In genomic region chr16:11165894-11166665, GRCh38 we compare ENCODE assay signal across 19 cellular contexts.
DNase-seq lines count a peak whose midpoint lies in the region; ATAC-seq, FAIRE-seq and TF ChIP-seq lines count a peak whose summit lies in the region.
"Had no signal": no experiment of that assay in that cellular context is flagged by ENCODE, and none has a peak within 500 bp of the region (broad histone marks: within the 10 kb centered on the region; RNA-seq: fewer than 3 reads in every experiment).

No MANE protein-coding gene starts in this region.

- no peak overlapping the region for H2BK12ac ChIP-seq in H1 (ENCODE audit: low read depth, low read length)

- H3K4me3 ChIP-seq in left ventricle myocardium inferior (no peak overlapping the region), H1 (ENCODE audit: extremely low read depth in 1 of 4, insufficient read depth in 2 of 4, low read depth in 3 of 4, low read length in 4 of 4) (no peak overlapping the region)
- H3K4me3 ChIP-seq: BLaER1 treated with 17β-estradiol and CSF1 and Interleukin-3, amounts not matched to agents 10 nM and 100 nM had no signal

- H4K5ac ChIP-seq in H1 (ENCODE audit: insufficient read length, low read depth, low read length): no peak overlapping the region

- no peak for TF ChIP-seq POLR2A in H1 (IDR thresholded peaks at IDR 0.05; ENCODE audit: control extremely low read depth in 1 of 2, low read depth in 2 of 2, low read length in 2 of 2)

- no peak for ATAC-seq in left ventricle myocardium superior
- peak; percentile 57 for ATAC-seq in activated T-helper 17 cell treated with anti-CD3 and anti-CD28 coated beads, Interleukin-2, amount 50 U/mL, for 72 hours (replicated peaks)
- peak; percentile 59 for ATAC-seq in stimulated activated effector memory CD8-positive, alpha-beta T cell treated with anti-CD3 and anti-CD28 coated beads, Interleukin-12 subunit alpha, Interleukin-12 subunit beta, amount 100 ng/mL, for 72 hours
- no peak for ATAC-seq in esophagus mucosa
- ATAC-seq in HG03460 (IDR thresholded peaks at IDR 0.05; ENCODE audit: unreplicated experiment): no peak

- WGBS in H1 (ENCODE audit: extremely low coverage in 1 of 2, insufficient coverage in 1 of 2, insufficient read length in 1 of 2, insufficient replicate concordance in 2 of 2, low coverage in 1 of 2, low lambda C conversion rate in 2 of 2, missing lambda C conversion rate in 1 of 2), 2 experiments: 94% methylated on average over 22 of the region's 22 CpGs; no CpG with 5 or more reads in 1 of the 2 experiments

- H3K23me2 ChIP-seq in H1 (ENCODE audit: low read depth, low read length): no peaks in the 10 kb centered on the region

- H3K4me3 Mint-ChIP-seq in activated T-helper 17 cell treated with anti-CD3 and anti-CD28 coated beads, Interleukin-2, amount 50 U/mL, for 72 hours: no peak overlapping the region
- no peak overlapping the region for H3K4me3 Mint-ChIP-seq in stimulated activated effector memory CD8-positive, alpha-beta T cell treated with anti-CD3 and anti-CD28 coated beads, Interleukin-12 subunit alpha, Interleukin-12 subunit beta, amount 100 ng/mL, for 72 hours
- H3K4me3 Mint-ChIP-seq: CD8-positive, alpha-beta memory T cell had no signal

- no peaks in the 10 kb centered on the region for H3K9me3 Mint-ChIP-seq in activated T-helper 17 cell treated with anti-CD3 and anti-CD28 coated beads, Interleukin-2, amount 50 U/mL, for 72 hours
- no peaks in the 10 kb centered on the region for H3K9me3 Mint-ChIP-seq in stimulated activated effector memory CD8-positive, alpha-beta T cell treated with anti-CD3 and anti-CD28 coated beads, Interleukin-12 subunit alpha, Interleukin-12 subunit beta, amount 100 ng/mL, for 72 hours
- H3K9me3 Mint-ChIP-seq: CD8-positive, alpha-beta memory T cell had no signal

- CTCF ChIA-PET in H1 (lab: Charles Lee; ENCODE audit: partially characterized antibody): interaction anchor here (0.6 to 1.4 kb wide), 7 partner anchors 17 to 495 kb away, joined by 3 to 7 read pairs (median 3); partner anchors contain the start of gene SOCS1

- H3K18ac ChIP-seq in H1 (ENCODE audit: extremely low read depth, low read length): no peak overlapping the region

- no peak overlapping the region for H3K27ac Mint-ChIP-seq in activated T-helper 17 cell treated with anti-CD3 and anti-CD28 coated beads, Interleukin-2, amount 50 U/mL, for 72 hours
- peak overlapping the region; percentile 86 for H3K27ac Mint-ChIP-seq in stimulated activated effector memory CD8-positive, alpha-beta T cell treated with anti-CD3 and anti-CD28 coated beads, Interleukin-12 subunit alpha, Interleukin-12 subunit beta, amount 100 ng/mL, for 72 hours

- H3K9me3 ChIP-seq in left ventricle myocardium inferior (replicated peaks): no peaks in the 10 kb centered on the region
- no peaks in the 10 kb centered on the region for H3K9me3 ChIP-seq in H1 (ENCODE audit: insufficient read depth in 2 of 2, low read depth in 1 of 2, low read length in 1 of 2)
- H3K9me3 ChIP-seq: BLaER1 treated with 17β-estradiol and CSF1 and Interleukin-3, amounts not matched to agents 10 nM and 100 nM had no signal

- H3K27ac ChIP-seq in left ventricle myocardium inferior (replicated peaks) (no peak overlapping the region), H1 (ENCODE audit: low read depth, low read length) (no peak overlapping the region)
- H3K27ac ChIP-seq: BLaER1 treated with 17β-estradiol and CSF1 and Interleukin-3, amounts not matched to agents 10 nM and 100 nM; KMS-11 had no signal

- H4K8ac ChIP-seq in H1 (ENCODE audit: extremely low read depth, insufficient read depth, low read length): peak overlapping the region; percentile 8; the same call in 1 of the 2 replicates

- no peak overlapping the region for H3K4ac ChIP-seq in H1 (replicated peaks; ENCODE audit: insufficient read length, low read depth, low read length)

- no peak overlapping the region for H3K4me2 ChIP-seq in H1 (ENCODE audit: insufficient read depth in 1 of 2, low read depth in 2 of 2, low read length in 2 of 2)
- H3K4me2 ChIP-seq: BLaER1 treated with 17β-estradiol and CSF1 and Interleukin-3, amounts not matched to agents 10 nM and 100 nM; KMS-11 had no signal

- no peak overlapping the region for H2AFZ ChIP-seq in H1 (ENCODE audit: low read length)

- no peak overlapping the region for H3K56ac ChIP-seq in H1 (replicated peaks; ENCODE audit: insufficient read length, low read depth, low read length)

- H3K27me3 Mint-ChIP-seq in activated T-helper 17 cell treated with anti-CD3 and anti-CD28 coated beads, Interleukin-2, amount 50 U/mL, for 72 hours: no peaks in the 10 kb centered on the region
- H3K27me3 Mint-ChIP-seq: CD8-positive, alpha-beta memory T cell had no signal

- no peaks in the 10 kb centered on the region for H3K79me2 ChIP-seq in H1 (ENCODE audit: control insufficient read depth in 1 of 2, insufficient read depth in 2 of 2, low read length in 2 of 2)

- no peaks in the 10 kb centered on the region; the same call in 1 of the 2 replicates for H3K79me1 ChIP-seq in H1 (ENCODE audit: low read depth, low read length)

- H3K27me3 ChIP-seq in left ventricle myocardium inferior (ENCODE audit: low read depth) (no peaks in the 10 kb centered on the region), H1 (replicated peaks in 1 of 4; ENCODE audit: control insufficient read depth in 3 of 4, extremely low read depth in 1 of 4, insufficient read depth in 3 of 4, low read length in 3 of 4) (no peaks in the 10 kb centered on the region)
- H3K27me3 ChIP-seq: BLaER1 treated with 17β-estradiol and CSF1 and Interleukin-3, amounts not matched to agents 10 nM and 100 nM had no signal

- TF ChIP-seq EP300 in H1 (IDR thresholded peaks at IDR 0.05; ENCODE audit: borderline replicate concordance in 1 of 2, low read depth in 2 of 2, low read length in 2 of 2): no peak

- no peak overlapping the region for H2BK5ac ChIP-seq in H1 (ENCODE audit: low read depth, low read length)

- DNase-seq in left ventricle myocardium superior: peak; percentile 12
- DNase-seq in left ventricle myocardium inferior: no peak
- DNase-seq in H1 (ENCODE audit: low read depth in 1 of 2, low spot score in 2 of 2): no peak
- no peak for DNase-seq in stimulated activated effector memory CD8-positive, alpha-beta T cell treated with anti-CD3 and anti-CD28 coated beads, Interleukin-12 subunit alpha, Interleukin-12 subunit beta, amount 100 ng/mL, for 72 hours (ENCODE audit: low spot score in 2 of 2)
- DNase-seq: CD8-positive, alpha-beta memory T cell; NCI-H1417 treated with DMSO at 0.1 percent for 48 hours; NCI-H187 treated with DMSO at 0.1 percent for 48 hours; NCI-H226; NCI-H524; NCI-H82; SHP77 had no signal

- H3K4me1 Mint-ChIP-seq in activated T-helper 17 cell treated with anti-CD3 and anti-CD28 coated beads, Interleukin-2, amount 50 U/mL, for 72 hours: peaks cover 2% of the 10 kb centered on the region
- H3K4me1 Mint-ChIP-seq in stimulated activated effector memory CD8-positive, alpha-beta T cell treated with anti-CD3 and anti-CD28 coated beads, Interleukin-12 subunit alpha, Interleukin-12 subunit beta, amount 100 ng/mL, for 72 hours: peaks cover 59% of the 10 kb centered on the region

- peaks cover 35% of the 10 kb centered on the region for H3K4me1 ChIP-seq in left ventricle myocardium inferior
- H3K4me1 ChIP-seq in H1 (replicated peaks in 1 of 4; ENCODE audit: control insufficient read depth in 3 of 4, insufficient read depth in 4 of 4, low read length in 3 of 4): no peaks in the 10 kb centered on the region; a peak in 1 of 7 replicates

- no peak overlapping the region for H3K14ac ChIP-seq in H1 (ENCODE audit: insufficient read length)

- H2BK120ac ChIP-seq in H1 (replicated peaks; ENCODE audit: low read depth, low read length): no peak overlapping the region

- no peak for FAIRE-seq in H1 (lab: Jason Lieb, UNC)
- FAIRE-seq: GM12891, GM18507, H54 had no signal

- TF ChIP-seq CTCF in left ventricle myocardium inferior (IDR thresholded peaks at IDR 0.05; ENCODE audit: borderline replicate concordance) (no peak), H1 (IDR thresholded peaks at IDR 0.05; ENCODE audit: control extremely low read depth in 1 of 3, insufficient read depth in 1 of 3, low read depth in 1 of 3, low read length in 3 of 3) (no peak)

- no peak overlapping the region for H3K23ac ChIP-seq in H1 (ENCODE audit: insufficient read length)

- no peak overlapping the region for H3K9ac ChIP-seq in H1 (replicated peaks in 1 of 4; ENCODE audit: extremely low read depth in 1 of 4, low read depth in 3 of 4, low read length in 3 of 4)
- H3K9ac ChIP-seq: BLaER1 treated with 17β-estradiol and CSF1 and Interleukin-3, amounts not matched to agents 10 nM and 100 nM; KMS-11 had no signal

- H3K36me3 Mint-ChIP-seq in activated T-helper 17 cell treated with anti-CD3 and anti-CD28 coated beads, Interleukin-2, amount 50 U/mL, for 72 hours (ENCODE audit: low read depth): peaks cover 19% of the 10 kb centered on the region
- peaks cover 22% of the 10 kb centered on the region for H3K36me3 Mint-ChIP-seq in stimulated activated effector memory CD8-positive, alpha-beta T cell treated with anti-CD3 and anti-CD28 coated beads, Interleukin-12 subunit alpha, Interleukin-12 subunit beta, amount 100 ng/mL, for 72 hours

- intact Hi-C loops in left ventricle myocardium superior (cut with micrococcal nuclease): no loop called here
- intact Hi-C loops in left ventricle myocardium inferior (cut with micrococcal nuclease): no loop called here

- no peak overlapping the region for H4K91ac ChIP-seq in H1 (replicated peaks; ENCODE audit: insufficient read length, low read length)

- no peaks in the 10 kb centered on the region for H4K20me1 ChIP-seq in H1 (replicated peaks in 1 of 2; ENCODE audit: control insufficient read depth in 1 of 2, insufficient read depth in 2 of 2, low read length in 2 of 2)

- no peak overlapping the region for H2BK20ac ChIP-seq in H1 (ENCODE audit: low read length)

- no peak overlapping the region for H2AK5ac ChIP-seq in H1 (ENCODE audit: low read depth, low read length)

- TF ChIP-seq RAD21 in H1 (IDR thresholded peaks at IDR 0.05 in 1 of 2, conservative IDR thresholded peaks at IDR 0.05 in 1 of 2; ENCODE audit: low read depth in 2 of 2, low read length in 2 of 2): no peak

- POLR2A ChIA-PET in H1 (lab: Charles Lee; ENCODE audit: partially characterized antibody): interaction anchor here (0.7 kb wide), 2 partner anchors 33 to 125 kb away, joined by 4 to 5 read pairs; no protein-coding TSS in a partner anchor

- H2BK15ac ChIP-seq in H1 (ENCODE audit: low read length): no peak overlapping the region

- H3K36me3 ChIP-seq in left ventricle myocardium inferior: peaks cover 27% of the 10 kb centered on the region
- H3K36me3 ChIP-seq in H1 (ENCODE audit: control insufficient read depth in 2 of 4, insufficient read depth in 4 of 4, low read length in 3 of 4): no peaks in the 10 kb centered on the region

TF ChIP-seq in H1, 55 proteins besides CTCF, POLR2A, EP300 and RAD21 (continues in another document):
- TF ChIP-seq FOSL1 (IDR thresholded peaks at IDR 0.05; ENCODE audit: insufficient read depth, low read depth, low read length) (no peak), TAF1 (IDR thresholded peaks at IDR 0.05; ENCODE audit: low read depth, low read length) (no peak), KDM1A (IDR thresholded peaks at IDR 0.05; ENCODE audit: borderline replicate concordance, low read length) (no peak), ASH2L (IDR thresholded peaks at IDR 0.05; ENCODE audit: low read length) (no peak), TAF7 (optimal IDR thresholded peaks at IDR 0.05; ENCODE audit: borderline replicate concordance, low read depth, low read length) (no peak), SUZ12 (IDR thresholded peaks at IDR 0.05; ENCODE audit: low read length) (no peak)

Comparison
In these comparisons a context has a peak if more than half of its experiments do, and no peak if none do; other contexts are left out.
1. ATAC-seq: peak in activated T-helper 17 cell treated with anti-CD3 and anti-CD28 coated beads, Interleukin-2, amount 50 U/mL, for 72 hours (single experiment) and stimulated activated effector memory CD8-positive, alpha-beta T cell treated with anti-CD3 and anti-CD28 coated beads, Interleukin-12 subunit alpha, Interleukin-12 subunit beta, amount 100 ng/mL, for 72 hours (single experiment); none in left ventricle myocardium superior (single experiment), esophagus mucosa (single experiment) and HG03460 (single experiment).